ENCODE assay signal across 8 cellular contexts in the genomic region with DNA sequence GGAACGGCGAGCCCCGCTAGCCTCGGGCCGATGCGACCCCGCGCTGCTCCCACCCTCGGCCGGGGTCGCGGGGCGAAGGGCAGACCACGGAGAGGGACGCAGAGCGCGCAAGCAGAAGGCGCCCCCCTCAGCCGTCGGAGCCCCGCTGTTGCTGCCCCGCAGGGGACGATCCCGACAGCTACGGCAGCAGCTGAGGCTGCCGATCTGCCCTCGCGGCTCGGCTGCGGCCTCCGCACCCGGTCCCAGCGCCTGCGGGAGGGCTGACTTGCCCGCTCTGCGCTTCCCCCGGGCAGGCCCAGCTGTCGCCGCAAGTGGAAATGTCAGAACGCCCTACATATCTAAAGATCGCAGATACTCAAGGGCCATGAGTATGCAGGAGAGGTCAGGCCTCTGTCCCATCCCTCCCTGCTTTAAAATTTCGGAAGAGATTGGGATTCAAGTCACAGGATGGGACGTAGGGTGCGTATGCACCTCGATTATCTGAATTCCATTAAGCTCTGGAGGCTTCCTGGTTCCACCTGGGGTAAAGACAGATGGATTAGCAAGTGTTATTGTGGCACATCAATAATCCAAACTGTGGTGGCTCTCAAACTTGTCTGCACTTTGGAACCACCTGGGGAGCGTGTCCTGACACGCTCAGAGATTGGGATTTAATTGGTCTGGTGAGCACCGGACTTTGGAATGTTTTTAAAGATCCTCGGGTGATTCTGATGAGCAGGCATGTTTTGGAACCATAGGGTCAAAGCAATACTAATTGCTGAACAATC. TPM values are rescaled to one million over a fixed set of nuclear protein-coding genes. Genes with fewer than 3 reads are reported as not detected.
DNase-seq lines count a peak whose midpoint lies in the region; ATAC-seq, FAIRE-seq and TF ChIP-seq lines count a peak whose summit lies in the region.

Gene CRPPA (minus strand): TSS at position 206 of the 767 bp plus-strand sequence. CDS start 216 bp downstream, outside the sequence.

- peak; percentile 59 for FAIRE-seq in HepG2 (lab: Jason Lieb, UNC)

- CTCF ChIA-PET in HepG2 (lab: Yijun Ruan, JAX; ENCODE audit: low intra/inter-chr PET ratio, low total read pairs), result no interaction called here

- POLR2A ChIA-PET in HepG2 (lab: Yijun Ruan, JAX), result interaction anchor here (0.9 to 2.4 kb wide), 3 partner anchors 30 to 224 kb away, joined by 3 to 6 read pairs (median 4); partner anchors contain the start of genes ANKMY2 and BZW2

- WGBS in HepG2 (ENCODE audit: low lambda C conversion rate), result 3% methylated on average over 8 of the region's 49 CpGs

- H3K36me3 ChIP-seq in GM23338 (ENCODE audit: insufficient read depth) (no peaks in the 10 kb centered on the region), KOPT-K1 (ENCODE audit: insufficient read depth, low read length) (no peaks in the 10 kb centered on the region), HepG2 (replicated peaks in 1 of 2; ENCODE audit: control insufficient read depth in 1 of 2, insufficient read depth in 2 of 2, low read length in 2 of 2) (no peaks in the 10 kb centered on the region)

- TF ChIP-seq CTCF in GM23338 (conservative IDR thresholded peaks at IDR 0.05; ENCODE audit: low read depth in 2 of 2), result 0 out of 4 replicates have a peak, but pooled peaks of 1 of the 2 experiments have one; percentile 2
- TF ChIP-seq CTCF in coronary artery (IDR thresholded peaks at IDR 0.05), result no peak
- TF ChIP-seq CTCF in HepG2 (CRISPR knock-in tag; IDR thresholded peaks at IDR 0.05), result peak; percentile 19; the same call in 1 of the 2 replicates

- peak within 1 kb of the TSS; percentile 84; the same call in 1 of the 2 replicates for H3K27ac Mint-ChIP-seq in GM23338

- DNase-seq in G401 (ENCODE audit: low spot score) (peak; percentile 54), GM23338 (ENCODE audit: low spot score) (peak; percentile 60), coronary artery (ENCODE audit: low spot score) (no peak), HepG2 (ENCODE audit: low spot score) (peak; percentile 34), H4 (ENCODE audit: low spot score) (no peak)
- peak; percentile 15 for DNase-seq in activated CD4-positive, alpha-beta T cell treated with anti-CD3 and anti-CD28 coated beads for 1 hour
- peak; percentile 14 for DNase-seq in stimulated activated CD4-positive, alpha-beta T cell treated with anti-CD3 and anti-CD28 coated beads, Interleukin-4, amount 100 ng/mL, for 24 hours

- intact Hi-C loops in HepG2 (cut with micrococcal nuclease; ENCODE audit: unreplicated experiment), result loop anchor here (5.0 kb wide), 1 partner anchor 71 kb away; no protein-coding TSS in a partner anchor

- H3K79me2 ChIP-seq in GM23338 (replicated peaks; ENCODE audit: insufficient read depth) (no peaks in the 10 kb centered on the region), HepG2 (ENCODE audit: insufficient read depth, low read length) (no peaks in the 10 kb centered on the region)

- H3K27ac ChIP-seq in GM23338 (ENCODE audit: low read depth), result no peak within 1 kb of the TSS
- H3K27ac ChIP-seq in KOPT-K1 (ENCODE audit: low read depth, low read length, poor library complexity, severe bottlenecking), result peak within 1 kb of the TSS; percentile 90
- peak within 1 kb of the TSS; percentile 94 to 97 for H3K27ac ChIP-seq in coronary artery
- peak within 1 kb of the TSS; percentile 75 for H3K27ac ChIP-seq in HepG2 (ENCODE audit: extremely low read length, insufficient read depth, low read length)

- in situ Hi-C loops in G401 (cut with HindIII; ENCODE audit: low sequenced_read_pairs), result no loop called here
- in situ Hi-C loops in HepG2 (cut with HindIII; ENCODE audit: extremely low pct_ligation_motif_present, low pct_unique_long_range_greater_than_20kb), result no loop called here

- H3K36me3 Mint-ChIP-seq in GM23338 (ENCODE audit: low read depth), result no peaks in the 10 kb centered on the region

- H3K9me3 ChIP-seq in KOPT-K1 (ENCODE audit: insufficient read depth, low read length, poor library complexity, severe bottlenecking), result peaks cover 3% of the 10 kb centered on the region
- H3K9me3 ChIP-seq in HepG2 (ENCODE audit: low read length), result no peaks in the 10 kb centered on the region

- no peak for TF ChIP-seq EP300 in HepG2 (IDR thresholded peaks at IDR 0.05; ENCODE audit: low read depth in 2 of 2, low read length in 2 of 2)
- no peak for TF ChIP-seq EP300 in HepG2 (CRISPR knock-in tag; IDR thresholded peaks at IDR 0.05; ENCODE audit: borderline replicate concordance)

- H4K20me1 ChIP-seq in GM23338 (replicated peaks; ENCODE audit: insufficient read depth), result no peaks in the 10 kb centered on the region
- H4K20me1 ChIP-seq in HepG2 (ENCODE audit: insufficient read depth, low read length), result no peaks in the 10 kb centered on the region

- peak in 1 of 2 experiments; percentile 28; a peak in 1 of 4 replicates for TF ChIP-seq POLR2A in HepG2 (IDR thresholded peaks at IDR 0.05; ENCODE audit: insufficient read depth in 1 of 2, low read depth in 2 of 2, low read length in 2 of 2)

- H3K4me1 ChIP-seq in GM23338 (ENCODE audit: insufficient read depth) (peaks cover 6% of the 10 kb centered on the region), HepG2 (ENCODE audit: insufficient read depth, low read length) (peaks cover 24% of the 10 kb centered on the region)

- H3F3A ChIP-seq in GM23338 (replicated peaks; ENCODE audit: low read depth), result no peaks in the 10 kb centered on the region

- TF ChIP-seq RAD21 in HepG2 (CRISPR knock-in tag; IDR thresholded peaks at IDR 0.05), result no peak

- H3K27me3 ChIP-seq in GM23338 (ENCODE audit: insufficient read depth) (peaks cover 23% of the 10 kb centered on the region), HepG2 (ENCODE audit: control insufficient read depth in 1 of 2, insufficient read depth in 2 of 2, low read length in 2 of 2) (no peaks in the 10 kb centered on the region)

- H3K9ac ChIP-seq in HepG2 (ENCODE audit: insufficient read depth, low read depth, low read length), result peak within 1 kb of the TSS; percentile 75

- H3K9me3 Mint-ChIP-seq in GM23338, result no peaks in the 10 kb centered on the region; the same call in 2 of the 3 replicates

- H3K4me2 ChIP-seq in GM23338 (peak within 1 kb of the TSS; percentile 75), HepG2 (ENCODE audit: low read depth, low read length) (peak within 1 kb of the TSS; percentile 99)

- H3K4me1 Mint-ChIP-seq in GM23338, result peaks cover 9% of the 10 kb centered on the region; the same call in 2 of the 3 replicates

- peak within 1 kb of the TSS; percentile 88 for H3K4me3 ChIP-seq in GM23338
- H3K4me3 ChIP-seq in coronary artery, result peak within 1 kb of the TSS; percentile 86
- peak within 1 kb of the TSS; percentile 56 to 77 (median 69) for H3K4me3 ChIP-seq in HepG2 (replicated peaks in 1 of 3; ENCODE audit: insufficient read depth in 1 of 3, low read depth in 2 of 3, low read length in 3 of 3)

- H3K4me3 Mint-ChIP-seq in GM23338, result peak within 1 kb of the TSS; percentile 83

- BruUV-seq in HepG2 (replicated peaks; lab: Mats Ljungman, UMichigan), result TSS peak; percentile 74

- peak; percentile 76 for ATAC-seq in GM23338
- peak; percentile 77 for ATAC-seq in HepG2

- peaks cover 17% of the 10 kb centered on the region for H3K27me3 Mint-ChIP-seq in GM23338 (ENCODE audit: insufficient read depth, low read depth, poor library complexity)

- H3K9me2 ChIP-seq in GM23338 (ENCODE audit: insufficient read depth), result no peaks in the 10 kb centered on the region

- H2AFZ ChIP-seq in GM23338 (peak within 1 kb of the TSS; percentile 83), HepG2 (ENCODE audit: low read length) (peak within 1 kb of the TSS; percentile 85)

TF ChIP-seq in HepG2, 621 proteins besides CTCF, POLR2A, EP300 and RAD21 (continues in another document):
- TF ChIP-seq MXD1 (CRISPR knock-in tag; IDR thresholded peaks at IDR 0.05) (no peak; the same call in none of the 2 replicates), SRF (IDR thresholded peaks at IDR 0.05; ENCODE audit: low read depth, low read length) (no peak), RBFOX2 (IDR thresholded peaks at IDR 0.05; ENCODE audit: low read depth, low read length) (peak; percentile 65)

RNA-seq across cellular contexts. Expression of gene CRPPA, which starts in this region (rescaled TPM):
- 0.25 and 0.58 TPM in 2 replicates for total RNA-seq in G401 (2014; rRNA removed; shearing (Covaris generic))
- 0.45 and 1.0 TPM in 2 replicates for total RNA-seq in GM23338 (2014; rRNA removed; shearing (Covaris generic))
- polyA plus RNA-seq in GM23338 (2016; fragmentation: Nextera tagmentation; extraction: Ambion mirVana) (0.54 and 0.73 TPM in 2 replicates), HepG2 (2011; rRNA removed) (0.16 and 0.18 TPM in 2 replicates)
- total RNA-seq in HepG2 (2016; rRNA removed; fragmentation: Illumina TruSeq; extraction: Trizol), result 1.1 and 1.3 TPM in 2 replicates
- total RNA-seq in HepG2 (2016; cell fraction: cytosol; rRNA removed; fragmentation: Illumina TruSeq; extraction: Trizol; ENCODE audit: low read depth), result 1.0 and 1.8 TPM in 2 replicates
- 1.0 TPM in 2 replicates for total RNA-seq in HepG2 (2016; cell fraction: insoluble cytoplasmic fraction; rRNA removed; fragmentation: Illumina TruSeq; extraction: Trizol)
- 0.62 and 0.80 TPM in 2 replicates for total RNA-seq in HepG2 (2016; cell fraction: membrane; rRNA removed; fragmentation: Illumina TruSeq; extraction: Trizol)
- total RNA-seq in HepG2 (2016; cell fraction: nucleus; rRNA removed; fragmentation: Illumina TruSeq; extraction: Trizol), result 2.0 and 2.2 TPM in 2 replicates
- 0.06 and 0.09 TPM in 2 replicates for polyA plus RNA-seq in HepG2 (2011; cell fraction: cytosol; rRNA removed)
- 0.10 and 0.14 TPM in 2 replicates for polyA plus RNA-seq in HepG2 (2011; cell fraction: nucleus; rRNA removed)
- polyA plus RNA-seq in HepG2 (2012), result 0.12 and 0.21 TPM in 2 replicates
- 0.19 and 0.28 TPM in 2 replicates for polyA plus RNA-seq in HepG2 (2016; cell fraction: cytosol; fragmentation: Illumina TruSeq; extraction: Trizol; ENCODE audit: low read depth)
- polyA plus RNA-seq in HepG2 (2016; cell fraction: insoluble cytoplasmic fraction; fragmentation: Illumina TruSeq; extraction: Trizol; ENCODE audit: low read depth), result 0.56 and 0.91 TPM in 2 replicates
- 0.29 and 0.48 TPM in 2 replicates for polyA plus RNA-seq in HepG2 (2016; cell fraction: membrane; fragmentation: Illumina TruSeq; extraction: Trizol; ENCODE audit: low read depth)
- 0.49 and 0.63 TPM in 2 replicates for polyA plus RNA-seq in HepG2 (2016; cell fraction: nucleus; fragmentation: Illumina TruSeq; extraction: Trizol; ENCODE audit: insufficient read depth, low read depth)
- 0.48 TPM in 1 of 2 replicates, not detected in the other for polyA minus RNA-seq in HepG2 (2011; rRNA and poly(A)+ RNA removed; ENCODE audit: low replicate concordance)
- 0.18 and 0.30 TPM in 2 replicates for polyA minus RNA-seq in HepG2 (2011; cell fraction: cytosol; rRNA and poly(A)+ RNA removed)
- polyA minus RNA-seq in HepG2 (2011; cell fraction: nucleus; rRNA and poly(A)+ RNA removed), result 1.9 and 2.1 TPM in 2 replicates
- total RNA-seq in H4 (2014; rRNA removed; shearing (Covaris generic)), result 0.12 TPM in 1 of 2 replicates, not detected in the other

Comparison
In these comparisons a context has a peak if more than half of its experiments do, and no peak if none do; other contexts are left out.
1. Peak in DNase-seq in G401; RNA of the gene not detected or under 1 TPM.
2. DNase-seq: peak in GM23338 (single experiment), activated CD4-positive, alpha-beta T cell treated with anti-CD3 and anti-CD28 coated beads for 1 hour (single experiment), HepG2 (single experiment) and stimulated activated CD4-positive, alpha-beta T cell treated with anti-CD3 and anti-CD28 coated beads, Interleukin-4, amount 100 ng/mL, for 24 hours (single experiment); none in coronary artery (single experiment) and H4 (single experiment).
3. Peak in every context shown above with its lines, with median percentiles within 50 percentile points of each other: H3K4me3 ChIP-seq.